1 cellular context compared by ENCODE assay signal in the genomic region with DNA sequence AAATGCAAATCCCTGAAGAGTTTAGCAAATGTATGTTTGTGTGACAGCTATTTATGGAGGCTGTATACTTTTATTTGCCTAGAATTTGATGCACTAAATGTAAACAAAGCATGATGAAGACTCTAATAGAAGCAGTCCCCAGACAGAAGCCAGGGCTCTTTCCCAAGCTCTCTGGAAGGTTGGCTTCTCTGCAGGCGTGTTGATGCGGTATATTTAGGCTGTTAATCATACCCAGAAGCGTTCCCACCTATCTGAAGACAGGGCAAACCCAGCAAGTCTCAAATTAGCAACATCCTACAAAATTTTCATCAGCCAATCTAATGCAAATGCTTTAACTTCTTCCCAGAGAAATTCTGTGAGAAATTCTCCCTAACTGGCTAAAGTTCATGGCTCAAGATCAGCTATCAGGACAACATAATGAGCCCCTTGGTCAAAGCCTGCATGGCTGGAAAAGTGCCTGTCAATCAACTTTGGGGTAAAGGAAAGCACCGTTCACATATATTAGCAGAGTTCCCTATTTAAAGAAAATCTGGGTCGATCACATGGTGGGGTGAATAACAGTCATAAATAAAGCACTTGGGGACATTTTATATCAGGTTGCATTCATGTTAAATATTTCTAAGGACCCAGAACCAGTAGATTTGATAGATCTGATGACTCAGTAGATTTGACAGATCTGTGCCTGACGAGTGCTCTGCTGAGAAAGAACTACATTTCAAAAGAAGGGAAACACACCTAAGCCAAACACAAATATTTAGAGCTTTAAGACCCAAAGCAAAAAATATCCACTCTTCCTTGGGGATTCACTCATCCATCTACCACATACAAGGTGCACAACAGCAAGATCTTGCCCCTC.
TF ChIP-seq lines count a peak whose summit lies in the region.

No MANE protein-coding gene starts in this region.

TF ChIP-seq in GM12878, 131 proteins besides CTCF, POLR2A, EP300 and RAD21 (continued from another document):
- TF ChIP-seq, protein P1, sequence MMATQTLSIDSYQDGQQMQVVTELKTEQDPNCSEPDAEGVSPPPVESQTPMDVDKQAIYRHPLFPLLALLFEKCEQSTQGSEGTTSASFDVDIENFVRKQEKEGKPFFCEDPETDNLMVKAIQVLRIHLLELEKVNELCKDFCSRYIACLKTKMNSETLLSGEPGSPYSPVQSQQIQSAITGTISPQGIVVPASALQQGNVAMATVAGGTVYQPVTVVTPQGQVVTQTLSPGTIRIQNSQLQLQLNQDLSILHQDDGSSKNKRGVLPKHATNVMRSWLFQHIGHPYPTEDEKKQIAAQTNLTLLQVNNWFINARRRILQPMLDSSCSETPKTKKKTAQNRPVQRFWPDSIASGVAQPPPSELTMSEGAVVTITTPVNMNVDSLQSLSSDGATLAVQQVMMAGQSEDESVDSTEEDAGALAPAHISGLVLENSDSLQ (IDR thresholded peaks at IDR 0.05), result peak; percentile 90
- no peak for TF ChIP-seq POU2F2 (IDR thresholded peaks at IDR 0.05; ENCODE audit: borderline replicate concordance, low read depth, low read length)
- TF ChIP-seq RAD51 (IDR thresholded peaks at IDR 0.05), result peak; percentile 15; the same call in 1 of the 2 replicates
- TF ChIP-seq NKRF (conservative IDR thresholded peaks at IDR 0.05), result no peak
TF ChIP-seq in GM12878: peak in this region for 4.
